Comparison of ENCODE assay signal across 9 cellular contexts in genomic region chr7:101155303-101155702, GRCh38. TPM values are rescaled to one million over a fixed set of nuclear protein-coding genes. Genes with fewer than 3 reads are reported as not detected.
DNase-seq lines count a peak whose midpoint lies in the region; ATAC-seq and TF ChIP-seq lines count a peak whose summit lies in the region.
"Had no signal": no experiment of that assay in that cellular context is flagged by ENCODE, and none has a peak within 500 bp of the region (broad histone marks: within the 10 kb centered on the region; RNA-seq: fewer than 3 reads in every experiment).

No MANE protein-coding gene starts in this region.

- TF ChIP-seq CTCF in astrocyte of the cerebellum (IDR thresholded peaks at IDR 0.05; ENCODE audit: low read depth, low read length, missing control alignments): no peak
- TF ChIP-seq CTCF in right lobe of liver (IDR thresholded peaks at IDR 0.05): no peak
- TF ChIP-seq CTCF in tibial nerve (IDR thresholded peaks at IDR 0.05): no peak

- H3K27me3 ChIP-seq in right lobe of liver (no peaks in the 10 kb centered on the region), tibial nerve (peaks cover 0 to 8% of the 10 kb centered on the region in 2 donors)

- H3K36me3 Mint-ChIP-seq in activated naive CD4-positive, alpha-beta T cell treated with anti-CD3 and anti-CD28 coated beads for 36 hours (ENCODE audit: low read depth): peaks cover 12% of the 10 kb centered on the region

- H3K27ac Mint-ChIP-seq in activated naive CD4-positive, alpha-beta T cell treated with anti-CD3 and anti-CD28 coated beads for 36 hours: no peak overlapping the region

- WGBS in right lobe of liver (ENCODE audit: insufficient coverage, low coverage, low lambda C conversion rate, missing lambda C conversion rate): 49% methylated on average over 4 of the region's 4 CpGs
- WGBS in tibial nerve, 2 donors: 61 to 62% methylated on average over 4 of the region's 4 CpGs

- no peak for TF ChIP-seq EP300 in tibial nerve (IDR thresholded peaks at IDR 0.05)

- no peaks in the 10 kb centered on the region for H3K27me3 Mint-ChIP-seq in activated naive CD4-positive, alpha-beta T cell treated with anti-CD3 and anti-CD28 coated beads for 36 hours (ENCODE audit: low read depth)

- H3K4me3 Mint-ChIP-seq in activated naive CD4-positive, alpha-beta T cell treated with anti-CD3 and anti-CD28 coated beads for 36 hours: peak overlapping the region; percentile 79

- H3K9me3 ChIP-seq in right lobe of liver: no peaks in the 10 kb centered on the region
- no peaks in the 10 kb centered on the region for H3K9me3 ChIP-seq in tibial nerve

- in situ Hi-C loops in astrocyte of the cerebellum (cut with HindIII; ENCODE audit: low sequenced_read_pairs): no loop called here

- TF ChIP-seq POLR2A in right lobe of liver (IDR thresholded peaks at IDR 0.05) (no peak), tibial nerve (IDR thresholded peaks at IDR 0.05) (no peak)

- H3K27ac ChIP-seq in right lobe of liver: no peak overlapping the region
- H3K27ac ChIP-seq in tibial nerve: no peak overlapping the region

- H3K4me3 ChIP-seq in astrocyte of the cerebellum (ENCODE audit: low read depth, low read length): peak overlapping the region; percentile 82
- H3K4me3 ChIP-seq in right lobe of liver: peak overlapping the region; percentile 71 to 84 (median 75)
- H3K4me3 ChIP-seq in tibial nerve: peak overlapping the region; percentile 53 to 80 (median 77)

- DNase-seq in activated naive CD4-positive, alpha-beta T cell treated with anti-CD3 and anti-CD28 coated beads for 36 hours: peak; percentile 20
- no peak for DNase-seq in activated naive CD4-positive, alpha-beta T cell treated with anti-CD3 and anti-CD28 coated beads, Interleukin-2, amount 50 U/mL, for 16 hours
- no peak for DNase-seq in astrocyte of the cerebellum (ENCODE audit: low read depth)
- DNase-seq in right lobe of liver: no peak
- DNase-seq in tibial nerve (ENCODE audit: low spot score in 2 of 2): no peak
- DNase-seq in stimulated activated naive CD4-positive, alpha-beta T cell (lab: John Stamatoyannopoulos, UW): no peak

- H3K36me3 ChIP-seq in right lobe of liver (peaks cover 0 to 2% (median 0%) of the 10 kb centered on the region in 4 donors), tibial nerve (peaks cover 2 to 39% (median 6%) of the 10 kb centered on the region in 3 donors)

- CTCF ChIA-PET in activated naive CD4-positive, alpha-beta T cell treated with anti-CD3 and anti-CD28 coated beads for 36 hours (lab: Charles Lee): interaction anchor here (0.9 to 4.0 kb wide), 3 partner anchors 11 to 72 kb away, joined by 3 to 37 read pairs (median 4); no protein-coding TSS in a partner anchor

- H3K4me1 ChIP-seq in right lobe of liver (peaks cover 0 to 14% (median 0%) of the 10 kb centered on the region in 4 donors), tibial nerve (peaks cover 0 to 16% (median 9%) of the 10 kb centered on the region in 4 donors)

- peaks cover 9% of the 10 kb centered on the region for H3K4me1 Mint-ChIP-seq in activated naive CD4-positive, alpha-beta T cell treated with anti-CD3 and anti-CD28 coated beads for 36 hours (ENCODE audit: low read depth)

- H3K9me3 Mint-ChIP-seq in activated naive CD4-positive, alpha-beta T cell treated with anti-CD3 and anti-CD28 coated beads for 36 hours: no peaks in the 10 kb centered on the region

- intact Hi-C loops in activated naive CD4-positive, alpha-beta T cell treated with anti-CD3 and anti-CD28 coated beads for 36 hours (cut with micrococcal nuclease): no loop called here
- intact Hi-C loops in right lobe of liver (cut with DNase I): no loop called here

- no peak for ATAC-seq in right lobe of liver
- ATAC-seq in HG03521 (IDR thresholded peaks at IDR 0.05; ENCODE audit: unreplicated experiment): no peak
- ATAC-seq in GM21528 (IDR thresholded peaks at IDR 0.05; ENCODE audit: low FRiP score, unreplicated experiment): no peak

RNA-seq across cellular contexts. Expression of gene AP1S1, which starts 1.0 kb away (rescaled TPM):
- 10 to 100 TPM; 40.6 to 43.5 TPM for total RNA-seq in activated naive CD4-positive, alpha-beta T cell treated with anti-CD3 and anti-CD28 coated beads for 36 hours
- 10 to 100 TPM; 24.0 to 56.5 (median 26.4) TPM for total RNA-seq in right lobe of liver
- total RNA-seq in tibial nerve: 10 to 100 TPM; 14.5 to 35.4 (median 22.7) TPM

RNA-seq across cellular contexts. Expression of gene VGF, which starts 10.1 kb away (rescaled TPM):
- total RNA-seq in activated naive CD4-positive, alpha-beta T cell treated with anti-CD3 and anti-CD28 coated beads for 36 hours: not detected
- total RNA-seq in right lobe of liver: not detected
- 1 to 10 TPM in 1 of 4 donors, not detected in 3; 1.0 TPM for total RNA-seq in tibial nerve

RNA-seq across cellular contexts. Expression of gene NAT16, which starts 24.8 kb away (rescaled TPM):
- total RNA-seq in activated naive CD4-positive, alpha-beta T cell treated with anti-CD3 and anti-CD28 coated beads for 36 hours: not detected
- total RNA-seq in right lobe of liver (not detected), tibial nerve (not detected)
- total RNA-seq: pulmonary artery endothelial cell had no signal

RNA-seq across cellular contexts. Expression of gene SERPINE1, which starts 28.4 kb away (rescaled TPM):
- total RNA-seq in activated naive CD4-positive, alpha-beta T cell treated with anti-CD3 and anti-CD28 coated beads for 36 hours: under 1 TPM in 1 of 2 experiments, not detected in 1; 0.07 TPM
- total RNA-seq in right lobe of liver (100 to 1,000 TPM in 3 of 6 experiments, 10 to 100 TPM in 2, 1 to 10 TPM in 1; 5.4 to 497 (median 98.6) TPM), tibial nerve (10 to 100 TPM in 2 of 4 donors, 1 to 10 TPM in 2; 3.3 to 13.9 (median 8.1) TPM)

RNA-seq across cellular contexts. Expression of gene MOGAT3, which starts 45.5 kb away (rescaled TPM):
- total RNA-seq in activated naive CD4-positive, alpha-beta T cell treated with anti-CD3 and anti-CD28 coated beads for 36 hours: not detected
- total RNA-seq in right lobe of liver (10 to 100 TPM in 5 of 6 experiments, 1 to 10 TPM in 1; 8.4 to 28.6 (median 15.7) TPM), tibial nerve (not detected)
- total RNA-seq: pulmonary artery endothelial cell had no signal
